18 cellular contexts compared by ENCODE assay signal in genomic region chr5:525164-525761, GRCh38. TPM values are rescaled to one million over a fixed set of nuclear protein-coding genes. Genes with fewer than 3 reads are reported as not detected.
DNase-seq lines count a peak whose midpoint lies in the region; ATAC-seq and TF ChIP-seq lines count a peak whose summit lies in the region.
"Had no signal": no experiment of that assay in that cellular context is flagged by ENCODE, and none has a peak within 500 bp of the region (broad histone marks: within the 10 kb centered on the region; RNA-seq: fewer than 3 reads in every experiment).

No MANE protein-coding gene starts in this region.

- peaks cover 24% of the 10 kb centered on the region for H3K4me1 Mint-ChIP-seq in T-helper 1 cell treated with Interleukin-12 subunit alpha and Interleukin-12 subunit beta and Interleukin-4 antibody, amounts not matched to agents 30 μg/mL and 1 μg/mL, for 36 hours (ENCODE audit: low read depth)
- H3K4me1 Mint-ChIP-seq in GM23338 (peaks cover 30% of the 10 kb centered on the region), nephron progenitor cell (peaks cover 52% of the 10 kb centered on the region)
- peaks cover 36% of the 10 kb centered on the region for H3K4me1 Mint-ChIP-seq in activated naive CD8-positive, alpha-beta T cell treated with anti-CD3 and anti-CD28 coated beads, Interleukin-2, amount 50 U/mL, for 24 hours

- H3K36me3 Mint-ChIP-seq in T-helper 1 cell treated with Interleukin-12 subunit alpha and Interleukin-12 subunit beta and Interleukin-4 antibody, amounts not matched to agents 30 μg/mL and 1 μg/mL, for 36 hours (ENCODE audit: low read depth) = no peaks in the 10 kb centered on the region
- H3K36me3 Mint-ChIP-seq in GM23338 (ENCODE audit: low read depth) = no peaks in the 10 kb centered on the region; the same call in 2 of the 3 replicates
- peaks cover 3% of the 10 kb centered on the region for H3K36me3 Mint-ChIP-seq in activated naive CD8-positive, alpha-beta T cell treated with anti-CD3 and anti-CD28 coated beads, Interleukin-2, amount 50 U/mL, for 24 hours (ENCODE audit: low read depth)
- H3K36me3 Mint-ChIP-seq in nephron progenitor cell (ENCODE audit: low read depth) = no peaks in the 10 kb centered on the region

- 0 out of 2 replicates have a peak, but pooled peaks cover 3% of the 10 kb centered on the region for H4K20me1 ChIP-seq in GM23338 (replicated peaks; ENCODE audit: insufficient read depth)

- H3K27me3 Mint-ChIP-seq in T-helper 1 cell treated with Interleukin-12 subunit alpha and Interleukin-12 subunit beta and Interleukin-4 antibody, amounts not matched to agents 30 μg/mL and 1 μg/mL, for 36 hours (ENCODE audit: low read depth) = peaks cover 71% of the 10 kb centered on the region
- H3K27me3 Mint-ChIP-seq in GM23338 (ENCODE audit: insufficient read depth, low read depth, poor library complexity) (peaks cover 76% of the 10 kb centered on the region), nephron progenitor cell (ENCODE audit: low read depth, poor library complexity) (peaks cover 85% of the 10 kb centered on the region)
- peaks cover 65% of the 10 kb centered on the region for H3K27me3 Mint-ChIP-seq in activated naive CD8-positive, alpha-beta T cell treated with anti-CD3 and anti-CD28 coated beads, Interleukin-2, amount 50 U/mL, for 24 hours

- H3K79me2 ChIP-seq in GM23338 (replicated peaks; ENCODE audit: insufficient read depth) = no peaks in the 10 kb centered on the region

- H3K4me3 ChIP-seq in GM23338 = 0 out of 2 replicates have a peak overlapping the region, but pooled peaks have one; percentile 44
- H3K4me3 ChIP-seq: GM23248, SK-N-MC had no signal

- no peaks in the 10 kb centered on the region for H3K9me3 Mint-ChIP-seq in T-helper 1 cell treated with Interleukin-12 subunit alpha and Interleukin-12 subunit beta and Interleukin-4 antibody, amounts not matched to agents 30 μg/mL and 1 μg/mL, for 36 hours
- H3K9me3 Mint-ChIP-seq in GM23338 (no peaks in the 10 kb centered on the region), nephron progenitor cell (peaks cover 3% of the 10 kb centered on the region)
- no peaks in the 10 kb centered on the region for H3K9me3 Mint-ChIP-seq in activated naive CD8-positive, alpha-beta T cell treated with anti-CD3 and anti-CD28 coated beads, Interleukin-2, amount 50 U/mL, for 24 hours
- H3K9me3 Mint-ChIP-seq: activated CD8-positive, alpha-beta T cell treated with anti-CD3 and anti-CD28 coated beads for 36 hours had no signal

- H3F3A ChIP-seq in GM23338 (replicated peaks; ENCODE audit: low read depth) = 0 out of 2 replicates have a peak, but pooled peaks cover 6% of the 10 kb centered on the region

- TF ChIP-seq CTCF in GM23338 (conservative IDR thresholded peaks at IDR 0.05; ENCODE audit: low read depth in 2 of 2) (no peak), nephron progenitor cell (IDR thresholded peaks at IDR 0.05) (no peak)

- H3K36me3 ChIP-seq in GM23338 (ENCODE audit: insufficient read depth) = no peaks in the 10 kb centered on the region
- H3K36me3 ChIP-seq: tibial artery had no signal

- no peak for DNase-seq in T-helper 1 cell
- DNase-seq in GM23338 (ENCODE audit: low spot score) = no peak
- DNase-seq in activated naive CD8-positive, alpha-beta T cell treated with anti-CD3 and anti-CD28 coated beads, Interleukin-2, amount 50 U/mL, for 24 hours = no peak
- no peak for DNase-seq in nephron progenitor cell
- DNase-seq: activated CD8-positive, alpha-beta T cell treated with anti-CD3 and anti-CD28 coated beads for 36 hours; DMS79 treated with DMSO at 0.1 percent for 48 hours; foreskin melanocyte; GM23248; KG1; NCI-H774; PC-3; tibial artery had no signal

- H3K4me3 Mint-ChIP-seq in T-helper 1 cell treated with Interleukin-12 subunit alpha and Interleukin-12 subunit beta and Interleukin-4 antibody, amounts not matched to agents 30 μg/mL and 1 μg/mL, for 36 hours = peak overlapping the region; percentile 14
- H3K4me3 Mint-ChIP-seq in GM23338 = peak overlapping the region; percentile 65
- H3K4me3 Mint-ChIP-seq in activated naive CD8-positive, alpha-beta T cell treated with anti-CD3 and anti-CD28 coated beads, Interleukin-2, amount 50 U/mL, for 24 hours = peak overlapping the region; percentile 5
- H3K4me3 Mint-ChIP-seq in nephron progenitor cell = peak overlapping the region; percentile 74
- H3K4me3 Mint-ChIP-seq: activated CD8-positive, alpha-beta T cell treated with anti-CD3 and anti-CD28 coated beads for 36 hours had no signal

- peaks cover 84% of the 10 kb centered on the region for H3K27me3 ChIP-seq in GM23338 (ENCODE audit: insufficient read depth)

- H3K9me2 ChIP-seq in GM23338 (ENCODE audit: insufficient read depth) = no peaks in the 10 kb centered on the region

- 0 out of 2 replicates have a peak overlapping the region, but pooled peaks have one; percentile 64 for H3K4me2 ChIP-seq in GM23338

- H2AFZ ChIP-seq in GM23338 = no peak overlapping the region
- H2AFZ ChIP-seq: GM23248 had no signal

- H3K27ac Mint-ChIP-seq in T-helper 1 cell treated with Interleukin-12 subunit alpha and Interleukin-12 subunit beta and Interleukin-4 antibody, amounts not matched to agents 30 μg/mL and 1 μg/mL, for 36 hours = no peak overlapping the region
- H3K27ac Mint-ChIP-seq in GM23338 = no peak overlapping the region
- no peak overlapping the region for H3K27ac Mint-ChIP-seq in activated naive CD8-positive, alpha-beta T cell treated with anti-CD3 and anti-CD28 coated beads, Interleukin-2, amount 50 U/mL, for 24 hours
- no peak overlapping the region for H3K27ac Mint-ChIP-seq in nephron progenitor cell
- H3K27ac Mint-ChIP-seq: activated CD8-positive, alpha-beta T cell treated with anti-CD3 and anti-CD28 coated beads for 36 hours had no signal

- no peak overlapping the region for H3K27ac ChIP-seq in GM23338 (ENCODE audit: low read depth)
- H3K27ac ChIP-seq: C4-2B, GM23248, SK-N-MC, tibial artery had no signal

- no peak for ATAC-seq in GM23338
- ATAC-seq in activated naive CD8-positive, alpha-beta T cell treated with anti-CD3 and anti-CD28 coated beads, Interleukin-2, amount 50 U/mL, for 24 hours = no peak
- ATAC-seq in HG03045 (IDR thresholded peaks at IDR 0.05; ENCODE audit: unreplicated experiment) = no peak
- no peak for ATAC-seq in HG02981 (IDR thresholded peaks at IDR 0.05; ENCODE audit: unreplicated experiment)
- no peak for ATAC-seq in HG02798 (IDR thresholded peaks at IDR 0.05; ENCODE audit: poor library complexity, unreplicated experiment)
- ATAC-seq: activated CD8-positive, alpha-beta T cell treated with anti-CD3 and anti-CD28 coated beads for 36 hours; PC-3 had no signal

- H3K4me1 ChIP-seq in GM23338 (ENCODE audit: insufficient read depth) = peaks cover 5% of the 10 kb centered on the region

RNA-seq across cellular contexts. Expression of gene SLC9A3, which starts 1.0 kb away (rescaled TPM):
- 2.2 and 3.1 TPM in 2 replicates for total RNA-seq in GM23338 (2014; rRNA removed; shearing (Covaris generic))
- polyA plus RNA-seq in GM23338 (2016; fragmentation: Nextera tagmentation; extraction: Ambion mirVana) = 0.39 and 0.75 TPM in 2 replicates

Comparison
In these comparisons a context has a peak if more than half of its experiments do, and no peak if none do; other contexts are left out.
1. H3K4me3 Mint-ChIP-seq: peak in every context shown above with its lines; median percentile 74 in nephron progenitor cell; 65 in GM23338; 14 in T-helper 1 cell treated with Interleukin-12 subunit alpha and Interleukin-12 subunit beta and Interleukin-4 antibody, amounts not matched to agents 30 μg/mL and 1 μg/mL, for 36 hours; 5 in activated naive CD8-positive, alpha-beta T cell treated with anti-CD3 and anti-CD28 coated beads, Interleukin-2, amount 50 U/mL, for 24 hours.